ENCODE assay signal across 20 cellular contexts in the genomic region with DNA sequence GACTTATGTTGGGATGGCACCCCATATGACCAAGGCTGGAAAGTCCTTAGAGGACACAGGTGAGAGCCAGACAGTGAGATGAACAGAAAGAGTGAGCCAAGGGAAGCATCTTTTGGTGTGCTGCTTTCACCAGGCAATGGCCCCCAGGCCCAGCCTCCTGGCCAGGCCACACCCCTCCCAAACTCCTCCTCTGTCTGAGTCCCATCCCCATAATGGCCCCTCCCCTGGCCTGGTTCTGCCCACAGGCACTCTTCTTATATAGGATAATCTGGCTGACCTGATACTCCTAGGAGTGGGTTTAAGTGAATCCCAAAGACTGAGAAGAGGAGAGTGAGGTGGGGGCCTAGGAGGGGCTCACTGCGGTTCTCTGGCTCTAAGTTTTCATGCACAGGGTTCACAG.
A peak's percentile ranks its signal among the peaks of the same experiment; 100 is the strongest.
DNase-seq lines count a peak whose midpoint lies in the region; TF ChIP-seq lines count a peak whose summit lies in the region.
"Had no signal": no experiment of that assay in that cellular context is flagged by ENCODE, and none has a peak within 500 bp of the region (broad histone marks: within the 10 kb centered on the region; RNA-seq: fewer than 3 reads in every experiment).

No MANE protein-coding gene starts in this region.

- no peaks in the 10 kb centered on the region for H3K9me3 ChIP-seq in spleen
- H3K9me3 ChIP-seq in effector memory CD4-positive, alpha-beta T cell (ENCODE audit: control insufficient read depth, low read length) = no peaks in the 10 kb centered on the region
- H3K9me3 ChIP-seq: SJSA1 had no signal

- H3K27ac ChIP-seq in spleen = no peak overlapping the region
- H3K27ac ChIP-seq in effector memory CD4-positive, alpha-beta T cell (ENCODE audit: insufficient read depth, low read length, poor library complexity, severe bottlenecking) = no peak overlapping the region
- H3K27ac ChIP-seq: HL-60, SJSA1 had no signal

- no peak for TF ChIP-seq CTCF in spleen (IDR thresholded peaks at IDR 0.05 in 8 of 11, conservative IDR thresholded peaks at IDR 0.05 in 3 of 11)

- no peaks in the 10 kb centered on the region for H3K27me3 ChIP-seq in spleen (replicated peaks in 1 of 7)
- no peaks in the 10 kb centered on the region for H3K27me3 ChIP-seq in effector memory CD4-positive, alpha-beta T cell (replicated peaks; ENCODE audit: control insufficient read depth, insufficient read depth, low read length, poor library complexity, severe bottlenecking)
- H3K27me3 ChIP-seq: SJSA1 had no signal

- H3K36me3 ChIP-seq in spleen = no peaks in the 10 kb centered on the region
- H3K36me3 ChIP-seq in effector memory CD4-positive, alpha-beta T cell (ENCODE audit: control insufficient read depth, insufficient read depth, low read length) = no peaks in the 10 kb centered on the region
- H3K36me3 ChIP-seq: SJSA1 had no signal

- 64 to 86% (median 77%) methylated on average over 1 of the region's 1 CpG for WGBS in spleen, 5 donors

- H3K4me3 ChIP-seq in spleen = no peak overlapping the region
- no peak overlapping the region for H3K4me3 ChIP-seq in effector memory CD4-positive, alpha-beta T cell (ENCODE audit: insufficient read depth, low read depth, low read length, poor library complexity, severe bottlenecking)
- H3K4me3 ChIP-seq: SJSA1 had no signal

- intact Hi-C loops in spleen (cut with DNase I; ENCODE audit: low total_unique reads) = no loop called here

- peak; percentile 6 for DNase-seq in activated CD4-positive, alpha-beta T cell treated with anti-CD3 and anti-CD28 coated beads for 48 hours
- DNase-seq in activated CD4-positive, alpha-beta T cell treated with anti-CD3 and anti-CD28 coated beads for 4 hours = no peak
- DNase-seq in NCI-H524 treated with DMSO at 0.1 percent for 48 hours (lab: John Stamatoyannopoulos, UW) = peak; percentile 16
- peak; percentile 75 for DNase-seq in ecto neural progenitor cell (ENCODE audit: low spot score)
- peak; percentile 37 for DNase-seq in spleen
- DNase-seq in superior temporal gyrus (ENCODE audit: extremely low spot score) = no peak
- no peak for DNase-seq in NCI-H2029 treated with DMSO at 0.1 percent for 48 hours (lab: John Stamatoyannopoulos, UW)
- no peak for DNase-seq in effector memory CD4-positive, alpha-beta T cell
- DNase-seq: activated T-cell treated with anti-CD3 and anti-CD28 coated beads, Interleukin-2, amount 50 U/mL, for 4 hours; CD8-positive, alpha-beta memory T cell; GF-D8; HFFc6; kidney; midbrain; NCI-H1417; retina; small intestine; stimulated activated CD4-positive, alpha-beta T cell treated with anti-CD3 and anti-CD28 coated beads, Interleukin-2, amount 100 ng/mL, for 24 hours had no signal

- TF ChIP-seq POLR2A in spleen (IDR thresholded peaks at IDR 0.05) = no peak

- no peaks in the 10 kb centered on the region for H3K4me1 ChIP-seq in spleen
- H3K4me1 ChIP-seq in effector memory CD4-positive, alpha-beta T cell (ENCODE audit: control insufficient read depth, insufficient read depth, low read length, poor library complexity, severe bottlenecking) = no peaks in the 10 kb centered on the region
- H3K4me1 ChIP-seq: SJSA1 had no signal

Comparison
In these comparisons a context has a peak if more than half of its experiments do, and no peak if none do; other contexts are left out.
1. DNase-seq: peak in activated CD4-positive, alpha-beta T cell treated with anti-CD3 and anti-CD28 coated beads for 48 hours (single experiment), NCI-H524 treated with DMSO at 0.1 percent for 48 hours (single experiment), ecto neural progenitor cell (single experiment) and spleen (single experiment); none in activated CD4-positive, alpha-beta T cell treated with anti-CD3 and anti-CD28 coated beads for 4 hours (0 of 2), superior temporal gyrus (single experiment), NCI-H2029 treated with DMSO at 0.1 percent for 48 hours (single experiment) and effector memory CD4-positive, alpha-beta T cell (0 of 3).